ENCODE assay signal across 1 cellular context in genomic region chrX:16511776-16512400, GRCh38.
TF ChIP-seq lines count a peak whose summit lies in the region.

No MANE protein-coding gene starts in this region.

TF ChIP-seq in H1, 55 proteins besides CTCF, POLR2A, EP300 and RAD21 (continued from another document):
- TF ChIP-seq ATF3 (IDR thresholded peaks at IDR 0.05; ENCODE audit: insufficient read depth, low read depth, low read length) (no peak), TCF12 (IDR thresholded peaks at IDR 0.05; ENCODE audit: low read depth, low read length) (no peak), CBX8 (IDR thresholded peaks at IDR 0.05; ENCODE audit: borderline replicate concordance, low read depth, low read length) (no peak), SIN3A (conservative IDR thresholded peaks at IDR 0.05 in 1 of 2, IDR thresholded peaks at IDR 0.05 in 1 of 2; ENCODE audit: low read depth in 1 of 2, low read length in 2 of 2) (no peak)
